7 cellular contexts compared by ENCODE assay signal in genomic region chrX:79366556-79366887, GRCh38. TPM values are rescaled to one million over a fixed set of nuclear protein-coding genes. Genes with fewer than 3 reads are reported as not detected.
A peak's percentile ranks its signal among the peaks of the same experiment; 100 is the strongest.
DNase-seq lines count a peak whose midpoint lies in the region; ATAC-seq and TF ChIP-seq lines count a peak whose summit lies in the region.

No MANE protein-coding gene starts in this region.

- DNase-seq in NT2/D1 (ENCODE audit: low read depth, low spot score), result no peak
- no peak for DNase-seq in foreskin keratinocyte
- no peak for DNase-seq in stimulated activated naive B cell treated with anti-CD40 and anti-IgM and Interleukin-4, amounts not matched to agents 10 μg/mL and 1 μg/mL and 100 μg/mL, for 72 hours
- no peak for DNase-seq in HuH-7.5 (ENCODE audit: low spot score)
- no peak for DNase-seq in omental fat pad (ENCODE audit: low spot score)

- H3K36me3 Mint-ChIP-seq in stimulated activated naive B cell treated with anti-CD40 and anti-IgM and Interleukin-4, amounts not matched to agents 10 μg/mL and 1 μg/mL and 100 μg/mL, for 72 hours, result no peaks in the 10 kb centered on the region

- no peaks in the 10 kb centered on the region for H3K27me3 Mint-ChIP-seq in stimulated activated naive B cell treated with anti-CD40 and anti-IgM and Interleukin-4, amounts not matched to agents 10 μg/mL and 1 μg/mL and 100 μg/mL, for 72 hours

- H3K27me3 ChIP-seq in NT2/D1 (ENCODE audit: insufficient read depth, insufficient read length), result no peaks in the 10 kb centered on the region
- H3K27me3 ChIP-seq in foreskin keratinocyte, result no peaks in the 10 kb centered on the region

- H3K4me3 ChIP-seq in NT2/D1 (ENCODE audit: insufficient read length, low read depth), result peak overlapping the region; percentile 64

- TF ChIP-seq CTCF in foreskin keratinocyte (conservative IDR thresholded peaks at IDR 0.05) (no peak), omental fat pad (IDR thresholded peaks at IDR 0.05) (no peak)

- H3K4me1 Mint-ChIP-seq in stimulated activated naive B cell treated with anti-CD40 and anti-IgM and Interleukin-4, amounts not matched to agents 10 μg/mL and 1 μg/mL and 100 μg/mL, for 72 hours, result peaks cover 11 to 25% of the 10 kb centered on the region in 2 donors

- peak; percentile 6 for ATAC-seq in GM21576 (IDR thresholded peaks at IDR 0.05; ENCODE audit: unreplicated experiment)
- peak; percentile 5 for ATAC-seq in foreskin keratinocyte
- peak; percentile 18 to 22 for ATAC-seq in stimulated activated naive B cell treated with anti-CD40 and anti-IgM and Interleukin-4, amounts not matched to agents 10 μg/mL and 1 μg/mL and 100 μg/mL, for 72 hours (replicated peaks)
- no peak for ATAC-seq in omental fat pad (ENCODE audit: low FRiP score)
- ATAC-seq in HG02642 (IDR thresholded peaks at IDR 0.05; ENCODE audit: poor library complexity, unreplicated experiment), result no peak

- peak overlapping the region; percentile 83 for H3K27ac Mint-ChIP-seq in stimulated activated naive B cell treated with anti-CD40 and anti-IgM and Interleukin-4, amounts not matched to agents 10 μg/mL and 1 μg/mL and 100 μg/mL, for 72 hours

- no peaks in the 10 kb centered on the region for H3K9me3 Mint-ChIP-seq in stimulated activated naive B cell treated with anti-CD40 and anti-IgM and Interleukin-4, amounts not matched to agents 10 μg/mL and 1 μg/mL and 100 μg/mL, for 72 hours

- H3K4me1 ChIP-seq in NT2/D1 (ENCODE audit: insufficient read depth, insufficient read length) (no peaks in the 10 kb centered on the region), foreskin keratinocyte (no peaks in the 10 kb centered on the region)

- peak overlapping the region; percentile 87 to 95 for H3K4me3 Mint-ChIP-seq in stimulated activated naive B cell treated with anti-CD40 and anti-IgM and Interleukin-4, amounts not matched to agents 10 μg/mL and 1 μg/mL and 100 μg/mL, for 72 hours

- H3K9me3 ChIP-seq in NT2/D1 (ENCODE audit: insufficient read depth, low read length), result no peaks in the 10 kb centered on the region

- peak overlapping the region; percentile 70 for H3K9ac ChIP-seq in NT2/D1 (ENCODE audit: insufficient read length, low read depth)

- peaks cover 2% of the 10 kb centered on the region for H3K36me3 ChIP-seq in NT2/D1 (ENCODE audit: insufficient read depth, insufficient read length, low read length)

- no peak overlapping the region for H3K27ac ChIP-seq in foreskin keratinocyte

RNA-seq across cellular contexts. Expression of gene ITM2A, which starts 0.6 kb away (rescaled TPM):
- total RNA-seq in foreskin keratinocyte (9.0 and 13.7 TPM in 2 replicates), omental fat pad (100 to 1,000 TPM in 1 of 4 donors, 10 to 100 TPM in 3; 39.5 to 106 (median 43.4) TPM)
- 5.7 and 10.3 TPM in 2 replicates for polyA plus RNA-seq in foreskin keratinocyte

Comparison
In these comparisons a context has a peak if more than half of its experiments do, and no peak if none do; other contexts are left out.
1. ATAC-seq: peak in GM21576 (single experiment), foreskin keratinocyte (single experiment) and stimulated activated naive B cell treated with anti-CD40 and anti-IgM and Interleukin-4, amounts not matched to agents 10 μg/mL and 1 μg/mL and 100 μg/mL, for 72 hours (2 of 2); none in omental fat pad (single experiment) and HG02642 (single experiment).